In genomic region chr3:106963446-106963845, GRCh38 we compare ENCODE assay signal across 9 cellular contexts.
DNase-seq lines count a peak whose midpoint lies in the region; ATAC-seq and TF ChIP-seq lines count a peak whose summit lies in the region.
"Had no signal": no experiment of that assay in that cellular context is flagged by ENCODE, and none has a peak within 500 bp of the region (broad histone marks: within the 10 kb centered on the region; RNA-seq: fewer than 3 reads in every experiment).

No MANE protein-coding gene starts in this region.

- no peak for ATAC-seq in gastrocnemius medialis
- ATAC-seq: gastroesophageal sphincter had no signal

- 0 to 6% methylated on average over 1 of the region's 1 CpG for WGBS in GM23248 (ENCODE audit: low coverage in 1 of 2, low lambda C conversion rate in 2 of 2, missing lambda C conversion rate in 2 of 2), 2 experiments

- H4K20me1 ChIP-seq in GM23248 (ENCODE audit: insufficient read depth), result no peaks in the 10 kb centered on the region

- DNase-seq in GM23248, result peak; percentile 41
- peak; percentile 83 for DNase-seq in amniotic epithelial cell (ENCODE audit: low read depth)
- DNase-seq in cardiac muscle cell (ENCODE audit: low read depth in 1 of 2, low spot score in 1 of 2), result peak; percentile 46 to 79
- DNase-seq in renal cortical epithelial cell (ENCODE audit: low read depth), result peak; percentile 66
- DNase-seq in gastrocnemius medialis, result no peak
- no peak for DNase-seq in T1000 (lab: John Stamatoyannopoulos, UW)
- DNase-seq in cerebellar cortex (ENCODE audit: low spot score), result no peak
- DNase-seq in NCI-H524 (lab: John Stamatoyannopoulos, UW), result no peak

- TF ChIP-seq CTCF in cardiac muscle cell (IDR thresholded peaks at IDR 0.05; ENCODE audit: low read depth, low read length), result no peak
- no peak for TF ChIP-seq CTCF in gastrocnemius medialis (IDR thresholded peaks at IDR 0.05 in 4 of 5, conservative IDR thresholded peaks at IDR 0.05 in 1 of 5)

- no peaks in the 10 kb centered on the region for H3K9me3 ChIP-seq in GM23248 (ENCODE audit: low read depth)
- no peaks in the 10 kb centered on the region for H3K9me3 ChIP-seq in cardiac muscle cell (ENCODE audit: low read depth)
- no peaks in the 10 kb centered on the region for H3K9me3 ChIP-seq in gastrocnemius medialis
- H3K9me3 ChIP-seq: gastroesophageal sphincter had no signal

- no peaks in the 10 kb centered on the region for H3K36me3 ChIP-seq in GM23248 (ENCODE audit: low read depth)
- no peaks in the 10 kb centered on the region for H3K36me3 ChIP-seq in cardiac muscle cell
- no peaks in the 10 kb centered on the region for H3K36me3 ChIP-seq in gastrocnemius medialis
- H3K36me3 ChIP-seq: gastroesophageal sphincter had no signal

- H3K27ac ChIP-seq in GM23248 (no peak overlapping the region), cardiac muscle cell (peak overlapping the region; percentile 21), gastrocnemius medialis (no peak overlapping the region)
- H3K27ac ChIP-seq: gastroesophageal sphincter had no signal

- H3K4me1 ChIP-seq in GM23248 (ENCODE audit: insufficient read depth) (peaks cover 13% of the 10 kb centered on the region), cardiac muscle cell (ENCODE audit: low read depth) (peaks cover 30% of the 10 kb centered on the region), gastrocnemius medialis (no peaks in the 10 kb centered on the region)

- H3K4me3 ChIP-seq in GM23248 (no peak overlapping the region), cardiac muscle cell (no peak overlapping the region), gastrocnemius medialis (no peak overlapping the region)
- H3K4me3 ChIP-seq: gastroesophageal sphincter had no signal

- peak overlapping the region; percentile 38 for H3K4me2 ChIP-seq in GM23248 (ENCODE audit: unreplicated experiment)

- H3K27me3 ChIP-seq in GM23248 (replicated peaks; ENCODE audit: insufficient read depth), result no peaks in the 10 kb centered on the region
- H3K27me3 ChIP-seq in cardiac muscle cell, result no peaks in the 10 kb centered on the region
- H3K27me3 ChIP-seq in gastrocnemius medialis, result no peaks in the 10 kb centered on the region
- H3K27me3 ChIP-seq: gastroesophageal sphincter had no signal

- intact Hi-C loops in gastrocnemius medialis (cut with DNase I; ENCODE audit: low total_unique reads), result no loop called here

- H3K9ac ChIP-seq in GM23248, result no peak overlapping the region

- no peaks in the 10 kb centered on the region; the same call in 1 of the 2 replicates for H3K9me2 ChIP-seq in GM23248 (ENCODE audit: insufficient read depth)

- H3F3A ChIP-seq in GM23248 (ENCODE audit: insufficient read depth), result no peaks in the 10 kb centered on the region

- H2AFZ ChIP-seq in GM23248, result peak overlapping the region; percentile 68

- TF ChIP-seq POLR2A in gastrocnemius medialis (IDR thresholded peaks at IDR 0.05), result no peak

- in situ Hi-C loops in GM23248 (cut with MboI), result no loop called here
- in situ Hi-C loops in gastrocnemius medialis (cut with MboI; ENCODE audit: low sequenced_read_pairs in 4 of 4), result no loop called here

- no peaks in the 10 kb centered on the region for H3K79me2 ChIP-seq in GM23248 (ENCODE audit: insufficient read depth)

Comparison
In these comparisons a context has a peak if more than half of its experiments do, and no peak if none do; other contexts are left out.
1. DNase-seq: peak in GM23248 (single experiment), amniotic epithelial cell (single experiment), cardiac muscle cell (2 of 2) and renal cortical epithelial cell (single experiment); none in gastrocnemius medialis (0 of 2), T1000 (single experiment), cerebellar cortex (single experiment) and NCI-H524 (0 of 2).